Comparison of ENCODE assay signal across 14 cellular contexts in the genomic region with DNA sequence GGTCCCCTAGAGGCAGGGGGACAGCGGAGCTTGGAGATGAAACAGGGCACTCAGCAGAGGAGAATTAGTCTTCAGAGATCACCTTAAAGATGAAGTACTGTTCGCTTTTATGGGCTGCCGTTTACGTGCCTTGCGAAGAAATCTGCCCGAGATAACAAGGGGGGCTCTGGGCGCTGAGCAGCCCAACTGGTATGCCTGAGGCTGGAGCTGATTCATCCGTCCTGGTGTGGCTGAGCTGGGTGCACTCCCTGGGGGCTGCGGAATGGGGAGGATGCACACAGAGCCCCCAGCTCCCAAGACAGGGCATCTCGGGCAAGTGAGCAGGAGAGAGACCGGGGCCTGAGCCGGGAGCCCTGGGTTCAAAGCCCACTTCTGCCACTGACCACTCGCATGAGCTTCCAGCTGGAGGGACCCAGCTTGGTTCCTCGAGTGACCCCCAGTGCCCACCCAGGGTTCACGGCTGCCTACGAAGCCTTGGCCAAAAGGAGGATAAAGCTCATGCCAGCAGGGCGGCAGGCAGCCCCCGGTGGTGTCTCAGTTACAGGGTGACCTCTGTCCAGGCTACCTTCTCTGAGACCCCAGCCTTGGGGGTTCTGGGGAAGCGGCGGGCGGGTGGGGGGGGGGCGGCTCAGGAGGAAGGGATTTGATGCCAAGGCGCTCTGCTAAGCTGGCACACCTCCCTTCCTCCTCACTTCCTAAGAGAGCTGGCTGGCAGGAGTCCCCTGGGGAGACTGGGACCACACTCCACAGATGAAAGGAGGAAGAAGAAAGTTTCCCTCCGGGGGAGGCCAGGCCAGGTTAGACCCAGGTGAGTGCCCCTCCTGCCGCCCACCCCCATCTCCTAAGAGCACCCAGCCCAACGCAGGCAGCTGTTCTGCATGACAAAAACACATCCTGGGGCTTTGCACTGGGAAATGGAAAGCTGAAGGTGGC. TPM values are rescaled to one million over a fixed set of nuclear protein-coding genes. Genes with fewer than 3 reads are reported as not detected.
DNase-seq lines count a peak whose midpoint lies in the region; ATAC-seq and TF ChIP-seq lines count a peak whose summit lies in the region.
"Had no signal": no experiment of that assay in that cellular context is flagged by ENCODE, and none has a peak within 500 bp of the region (broad histone marks: within the 10 kb centered on the region; RNA-seq: fewer than 3 reads in every experiment).

No MANE protein-coding gene starts in this region.

- H3K36me3 Mint-ChIP-seq in MCF 10A (ENCODE audit: insufficient read depth, unreplicated experiment) (no peaks in the 10 kb centered on the region), WTC11 (no peaks in the 10 kb centered on the region), T-helper 17 cell (ENCODE audit: low read depth) (peaks cover 6% of the 10 kb centered on the region)
- H3K36me3 Mint-ChIP-seq: stimulated activated memory B cell treated with anti-CD40 and anti-IgM and Interleukin-4, amounts not matched to agents 10 μg/mL and 1 μg/mL and 100 μg/mL, for 72 hours had no signal

- dilution Hi-C loops in mammary epithelial cell (cut with HindIII; ENCODE audit: low sequenced_read_pairs) = no loop called here

- no peak overlapping the region for H3K4me3 ChIP-seq in mammary epithelial cell (replicated peaks in 1 of 3; ENCODE audit: insufficient read depth in 1 of 3, low read depth in 2 of 3, low read length in 3 of 3)
- H3K4me3 ChIP-seq: MG63 had no signal

- H3K36me3 ChIP-seq in mammary epithelial cell (ENCODE audit: insufficient read depth, low read length) = no peaks in the 10 kb centered on the region
- H3K36me3 ChIP-seq: MG63 had no signal

- CTCF ChIA-PET in mammary epithelial cell (lab: Charles Lee; ENCODE audit: low non-redundant PET) (no interaction called here), MCF 10A (lab: Yijun Ruan, JAX) (interaction anchor here (0.5 to 1.2 kb wide), 3 partner anchors 9 to 64 kb away, joined by 3 to 4 read pairs (median 3); no protein-coding TSS in a partner anchor), WTC11 (lab: Charles Lee) (interaction anchor here (0.5 to 3.9 kb wide), 17 partner anchors 8 to 227 kb away, joined by 3 to 24 read pairs (median 4); no protein-coding TSS in a partner anchor)

- H3K27ac ChIP-seq in mammary epithelial cell (ENCODE audit: insufficient read depth, low read depth, low read length) = no peak overlapping the region

- TF ChIP-seq CTCF in mammary epithelial cell (conservative IDR thresholded peaks at IDR 0.05 in 1 of 2, IDR thresholded peaks at IDR 0.05 in 1 of 2; ENCODE audit: extremely low read depth in 1 of 2, insufficient read depth in 1 of 2, low read depth in 1 of 2, low read length in 2 of 2) (no peak), MCF 10A (IDR thresholded peaks at IDR 0.05; ENCODE audit: unreplicated experiment) (no peak), WTC11 (IDR thresholded peaks at IDR 0.05) (no peak), GM10266 (IDR thresholded peaks at IDR 0.05; ENCODE audit: control insufficient read depth, insufficient read depth, low read depth, missing control alignments) (no peak)

- peak overlapping the region; percentile 18 for H2AFZ ChIP-seq in mammary epithelial cell (ENCODE audit: low read depth, low read length)

- H3K9me3 Mint-ChIP-seq in MCF 10A (ENCODE audit: unreplicated experiment) = no peaks in the 10 kb centered on the region
- H3K9me3 Mint-ChIP-seq in WTC11 = no peaks in the 10 kb centered on the region
- H3K9me3 Mint-ChIP-seq: activated naive CD4-positive, alpha-beta T cell treated with anti-CD3 and anti-CD28 coated beads for 36 hours; nephron; stimulated activated memory B cell treated with anti-CD40 and anti-IgM and Interleukin-4, amounts not matched to agents 10 μg/mL and 1 μg/mL and 100 μg/mL, for 72 hours had no signal

- intact Hi-C loops in mammary epithelial cell (cut with micrococcal nuclease) (no loop called here), MCF 10A (cut with micrococcal nuclease) (no loop called here), Right ventricle myocardium superior (cut with DNase I) (loop anchor here (5.0 kb wide), 1 partner anchor 61 kb away; no protein-coding TSS in a partner anchor)

- no peak overlapping the region for H3K27ac Mint-ChIP-seq in MCF 10A (ENCODE audit: low read depth, unreplicated experiment)
- H3K27ac Mint-ChIP-seq in WTC11 = peak overlapping the region; percentile 78; the same call in 1 of the 2 replicates
- H3K27ac Mint-ChIP-seq in T-helper 17 cell = no peak overlapping the region
- H3K27ac Mint-ChIP-seq: activated naive CD4-positive, alpha-beta T cell treated with anti-CD3 and anti-CD28 coated beads for 36 hours; nephron; stimulated activated memory B cell treated with anti-CD40 and anti-IgM and Interleukin-4, amounts not matched to agents 10 μg/mL and 1 μg/mL and 100 μg/mL, for 72 hours had no signal

- no peak overlapping the region for H3K9ac ChIP-seq in mammary epithelial cell (ENCODE audit: insufficient read depth, low read length)

- ATAC-seq in WTC11 = no peak
- peak; percentile 22 for ATAC-seq in Right ventricle myocardium superior (ENCODE audit: poor library complexity)
- ATAC-seq in T-helper 17 cell = no peak
- ATAC-seq: stimulated activated memory B cell treated with anti-CD40 and anti-IgM and Interleukin-4, amounts not matched to agents 10 μg/mL and 1 μg/mL and 100 μg/mL, for 72 hours had no signal

- peak overlapping the region; percentile 38 for H3K4me2 ChIP-seq in mammary epithelial cell (ENCODE audit: insufficient read depth, low read depth, low read length)

- WGBS in mammary epithelial cell (ENCODE audit: low coverage, missing lambda C conversion rate) = 11% methylated on average over 17 of the region's 26 CpGs

- BruUV-seq in mammary epithelial cell (replicated peaks; lab: Mats Ljungman, UMichigan) = no TSS peak
- BruUV-seq in MCF 10A (replicated peaks; lab: Mats Ljungman, UMichigan) = no TSS peak

- H3K4me1 Mint-ChIP-seq in MCF 10A (ENCODE audit: insufficient read depth, unreplicated experiment) = peaks cover 13% of the 10 kb centered on the region
- H3K4me1 Mint-ChIP-seq in WTC11 = peaks cover 51% of the 10 kb centered on the region
- peaks cover 12% of the 10 kb centered on the region for H3K4me1 Mint-ChIP-seq in T-helper 17 cell

- peaks cover 26% of the 10 kb centered on the region for H3K4me1 ChIP-seq in mammary epithelial cell (ENCODE audit: insufficient read depth, low read length)

- POLR2A ChIA-PET in MCF 10A (lab: Yijun Ruan, JAX) = interaction anchor here (1.3 kb wide), 1 partner anchor 7 kb away, joined by 3 read pairs; no protein-coding TSS in a partner anchor
- POLR2A ChIA-PET in WTC11 (lab: Charles Lee) = interaction anchor here (0.8 kb wide), 1 partner anchor 67 kb away, joined by 3 read pairs; no protein-coding TSS in a partner anchor

- H3K27me3 Mint-ChIP-seq in MCF 10A (ENCODE audit: insufficient read depth, unreplicated experiment) (peaks cover 1% of the 10 kb centered on the region), WTC11 (ENCODE audit: low read depth) (peaks cover 17% of the 10 kb centered on the region), T-helper 17 cell (peaks cover 70% of the 10 kb centered on the region)

- no peaks in the 10 kb centered on the region for H3K79me2 ChIP-seq in mammary epithelial cell (ENCODE audit: insufficient read depth, low read length)

- in situ Hi-C loops in mammary epithelial cell (cut with MboI; ENCODE audit: low sequenced_read_pairs in 2 of 2) = no loop called here

- no peaks in the 10 kb centered on the region for H4K20me1 ChIP-seq in mammary epithelial cell (ENCODE audit: insufficient read depth, low read length)

- DNase-seq in mammary epithelial cell (no peak), MCF 10A (ENCODE audit: unreplicated experiment) (no peak), WTC11 (ENCODE audit: low spot score) (no peak), Right ventricle myocardium superior (no peak), stromal cell of bone marrow (ENCODE audit: low read depth) (peak; percentile 33), T-helper 17 cell (no peak), NCI-H526 (lab: John Stamatoyannopoulos, UW) (no peak), GM10266 (ENCODE audit: extremely low spot score) (no peak)
- DNase-seq: activated naive CD4-positive, alpha-beta T cell treated with anti-CD3 and anti-CD28 coated beads for 36 hours; MG63; NCI-H446 treated with DMSO at 0.1 percent for 48 hours had no signal

- no peak overlapping the region for H3K4me3 Mint-ChIP-seq in MCF 10A (ENCODE audit: unreplicated experiment)
- H3K4me3 Mint-ChIP-seq in WTC11 = 0 out of 2 replicates have a peak overlapping the region, but pooled peaks have one; percentile 8
- no peak overlapping the region for H3K4me3 Mint-ChIP-seq in T-helper 17 cell
- H3K4me3 Mint-ChIP-seq: activated naive CD4-positive, alpha-beta T cell treated with anti-CD3 and anti-CD28 coated beads for 36 hours; stimulated activated memory B cell treated with anti-CD40 and anti-IgM and Interleukin-4, amounts not matched to agents 10 μg/mL and 1 μg/mL and 100 μg/mL, for 72 hours had no signal

- H3K27me3 ChIP-seq in mammary epithelial cell (ENCODE audit: insufficient read depth, low read length) = no peaks in the 10 kb centered on the region
- H3K27me3 ChIP-seq: MG63 had no signal

- no peaks in the 10 kb centered on the region for H3K9me3 ChIP-seq in mammary epithelial cell (replicated peaks; ENCODE audit: insufficient read depth, low read length)
- no peaks in the 10 kb centered on the region for H3K9me3 ChIP-seq in T-helper 17 cell (ENCODE audit: control insufficient read depth, low read length, poor library complexity, severe bottlenecking)
- H3K9me3 ChIP-seq: MG63 had no signal

TF ChIP-seq in WTC11, 78 proteins besides CTCF, POLR2A, EP300 and RAD21 (continues in another document):
- no peak for TF ChIP-seq EMX1 (CRISPR knock-in tag; IDR thresholded peaks at IDR 0.05)
- no peak for TF ChIP-seq IRF2 (CRISPR knock-in tag; IDR thresholded peaks at IDR 0.05; ENCODE audit: borderline replicate concordance, low read depth)
- TF ChIP-seq ZNF423 (CRISPR knock-in tag; IDR thresholded peaks at IDR 0.05) = peak; percentile 29; the same call in 1 of the 2 replicates

RNA-seq across cellular contexts. Expression of a gene that starts 5.7 kb away (rescaled TPM):
- total RNA-seq in mammary epithelial cell (1 to 10 TPM in 1 of 2 donors, under 1 TPM in 1; 0.67 to 3.3 TPM), MCF 10A (2022) (1.6 and 2.8 TPM in 2 replicates), WTC11 (2021) (6.6 to 9.1 TPM (median 8.8 TPM) in 3 replicates), Right ventricle myocardium superior (0.59 TPM), T-helper 17 cell (not detected)
- polyA plus RNA-seq in mammary epithelial cell = 1.8 TPM
- polyA minus RNA-seq in mammary epithelial cell = not detected
- total RNA-seq: activated naive CD4-positive, alpha-beta T cell treated with anti-CD3 and anti-CD28 coated beads for 36 hours had no signal

RNA-seq across cellular contexts. Expression of a gene that starts 36.8 kb away (rescaled TPM):
- total RNA-seq in mammary epithelial cell = not detected
- polyA plus RNA-seq in mammary epithelial cell = not detected
- polyA minus RNA-seq in mammary epithelial cell = not detected
- total RNA-seq in MCF 10A (2022) = not detected in 2 replicates
- not detected in 3 replicates for total RNA-seq in WTC11 (2021)
- total RNA-seq in Right ventricle myocardium superior = not detected
- total RNA-seq in T-helper 17 cell = not detected
- total RNA-seq: activated naive CD4-positive, alpha-beta T cell treated with anti-CD3 and anti-CD28 coated beads for 36 hours; dermis microvascular lymphatic vessel endothelial cell had no signal
